In the genomic region with DNA sequence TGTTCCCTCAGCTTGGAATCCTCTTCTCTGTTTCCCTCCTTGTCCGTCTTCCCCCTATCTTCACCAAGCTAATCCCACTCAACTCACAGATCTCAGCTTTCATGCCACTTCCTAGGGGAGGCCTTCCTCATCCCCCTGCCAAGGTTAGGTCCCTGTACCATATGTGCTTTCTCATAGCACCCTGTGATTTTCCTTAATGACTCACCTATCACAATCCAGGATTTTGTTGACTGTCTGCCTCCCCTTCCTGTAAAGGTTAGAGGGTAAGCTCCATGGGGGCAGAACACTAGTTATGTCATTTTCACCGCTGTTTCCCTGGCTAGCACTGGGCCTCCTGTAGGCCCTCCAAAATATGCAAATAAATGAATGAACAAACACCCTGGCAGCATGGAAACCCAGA, we compare ENCODE assay signal across 23 cellular contexts.
"Had no signal": no experiment of that assay in that cellular context is flagged by ENCODE, and none has a peak within 500 bp of the region (broad histone marks: within the 10 kb centered on the region; RNA-seq: fewer than 3 reads in every experiment).

No MANE protein-coding gene starts in this region.

- H3K4me3 ChIP-seq: body of pancreas, dorsolateral prefrontal cortex, esophagus muscularis mucosa, heart right ventricle, right lobe of liver, tibial artery had no signal

- H3K9me3 ChIP-seq: body of pancreas, esophagus muscularis mucosa, heart right ventricle, right lobe of liver, tibial artery had no signal

- DNase-seq: activated CD4-positive, alpha-beta memory T cell treated with anti-CD3 and anti-CD28 coated beads for 36 hours; activated CD4-positive, alpha-beta T cell treated with anti-CD3 and anti-CD28 coated beads for 48 hours; activated CD4-positive, CD25-positive, alpha-beta regulatory T cell; activated gamma-delta T cell; activated naive CD4-positive, alpha-beta T cell treated with anti-CD3 and anti-CD28 coated beads, Interleukin-2, amount 50 U/mL, for 16 hours; activated naive CD8-positive, alpha-beta T cell treated with anti-CD3 and anti-CD28 coated beads, Interleukin-2, amount 50 U/mL, for 24 hours; activated T-cell treated with anti-CD3 and anti-CD28 coated beads, Interleukin-2, amount 50 U/mL, for 72 hours; body of pancreas; caudate nucleus; dorsolateral prefrontal cortex; effector memory CD8-positive, alpha-beta T cell; heart right ventricle; islet precursor cell; left cardiac atrium; nephron progenitor cell; nucleus accumbens; right lobe of liver; small intestine; stimulated activated CD4-positive, alpha-beta T cell treated with anti-CD3 and anti-CD28 coated beads, Interleukin-2, amount 100 ng/mL, for 24 hours; stimulated activated naive CD8-positive, alpha-beta T cell treated with anti-CD3 and anti-CD28 coated beads, Interleukin-15, amount 100 ng/mL, for 72 hours; T1000; tibial artery had no signal

- H3K27me3 ChIP-seq: body of pancreas, dorsolateral prefrontal cortex, esophagus muscularis mucosa, heart right ventricle, right lobe of liver, tibial artery had no signal

- H3K36me3 ChIP-seq: esophagus muscularis mucosa, heart right ventricle, right lobe of liver, tibial artery had no signal

- H3K27ac ChIP-seq: body of pancreas, dorsolateral prefrontal cortex, esophagus muscularis mucosa, heart right ventricle, right lobe of liver, tibial artery had no signal
